10 cellular contexts compared by ENCODE assay signal in genomic region chr5:1497271-1497777, GRCh38. TPM values are rescaled to one million over a fixed set of nuclear protein-coding genes. Genes with fewer than 3 reads are reported as not detected.
DNase-seq lines count a peak whose midpoint lies in the region; ATAC-seq and TF ChIP-seq lines count a peak whose summit lies in the region.
"Had no signal": no experiment of that assay in that cellular context is flagged by ENCODE, and none has a peak within 500 bp of the region (broad histone marks: within the 10 kb centered on the region; RNA-seq: fewer than 3 reads in every experiment).

No MANE protein-coding gene starts in this region.

- H3K9me3 Mint-ChIP-seq in CD4-positive, CD25-positive, alpha-beta regulatory T cell, result no peaks in the 10 kb centered on the region
- no peaks in the 10 kb centered on the region for H3K9me3 Mint-ChIP-seq in activated B cell treated with CpG ODN at 0.5 μM for 24 hours

- H3K27me3 Mint-ChIP-seq in CD4-positive, CD25-positive, alpha-beta regulatory T cell, result no peaks in the 10 kb centered on the region
- H3K27me3 Mint-ChIP-seq in activated B cell treated with CpG ODN at 0.5 μM for 24 hours, result no peaks in the 10 kb centered on the region

- H3K27ac ChIP-seq in CD4-positive, CD25-positive, alpha-beta regulatory T cell (ENCODE audit: insufficient read depth, low read length, poor library complexity, severe bottlenecking), result no peak overlapping the region

- H3K27me3 ChIP-seq in CD4-positive, CD25-positive, alpha-beta regulatory T cell (ENCODE audit: control insufficient read depth, insufficient read depth, low read length), result no peaks in the 10 kb centered on the region

- peak; percentile 10 to 13 for ATAC-seq in CD4-positive, CD25-positive, alpha-beta regulatory T cell (ENCODE audit: low read depth in 2 of 2)
- ATAC-seq in GM19395 (IDR thresholded peaks at IDR 0.05; ENCODE audit: unreplicated experiment) (peak; percentile 26), HG02981 (IDR thresholded peaks at IDR 0.05; ENCODE audit: unreplicated experiment) (peak; percentile 21), activated B cell treated with CpG ODN at 0.5 μM for 24 hours (ENCODE audit: low read depth) (peak; percentile 13)

- DNase-seq in CD4-positive, CD25-positive, alpha-beta regulatory T cell, result no peak
- DNase-seq in activated B cell treated with CpG ODN at 0.5 μM for 24 hours (no peak), NCI-H82 (lab: John Stamatoyannopoulos, UW) (no peak), EL (no peak), GM13976 (ENCODE audit: low spot score) (no peak), NCI-H146 treated with DMSO at 0.1 percent for 48 hours (lab: John Stamatoyannopoulos, UW; ENCODE audit: unreplicated experiment) (no peak)
- DNase-seq: effector CD4-positive, alpha-beta T cell had no signal

- peaks cover 0 to 29% (median 12%) of the 10 kb centered on the region in 4 donors for H3K4me1 Mint-ChIP-seq in CD4-positive, CD25-positive, alpha-beta regulatory T cell
- H3K4me1 Mint-ChIP-seq in activated B cell treated with CpG ODN at 0.5 μM for 24 hours, result peaks cover 98% of the 10 kb centered on the region

- in situ Hi-C loops in GM13976 (cut with MboI; ENCODE audit: low sequenced_read_pairs, unreplicated experiment), result no loop called here

- no peak overlapping the region for H3K4me3 Mint-ChIP-seq in CD4-positive, CD25-positive, alpha-beta regulatory T cell
- H3K4me3 Mint-ChIP-seq in activated B cell treated with CpG ODN at 0.5 μM for 24 hours, result peak overlapping the region; percentile 36

- no peak for TF ChIP-seq CTCF in activated B cell treated with CpG ODN at 0.5 μM for 24 hours (IDR thresholded peaks at IDR 0.05)
- TF ChIP-seq CTCF in GM13976 (IDR thresholded peaks at IDR 0.05; ENCODE audit: borderline replicate concordance, control extremely low read depth, extremely low read depth, insufficient read depth, missing control alignments), result no peak

- CTCF ChIA-PET in activated B cell treated with CpG ODN at 0.5 μM for 24 hours (lab: Charles Lee), result interaction anchor here (0.6 to 0.9 kb wide), 3 partner anchors 8 to 39 kb away, joined by 3 read pairs; no protein-coding TSS in a partner anchor

- peak overlapping the region in 1 of 3 donors; percentile 75 for H3K27ac Mint-ChIP-seq in CD4-positive, CD25-positive, alpha-beta regulatory T cell
- H3K27ac Mint-ChIP-seq in activated B cell treated with CpG ODN at 0.5 μM for 24 hours, result peak overlapping the region; percentile 83

- POLR2A ChIA-PET in activated B cell treated with CpG ODN at 0.5 μM for 24 hours (lab: Charles Lee), result interaction anchor here (0.6 to 10.8 kb wide), 7 partner anchors 8 to 137 kb away, joined by 3 to 941 read pairs (median 8); partner anchors contain the start of gene LPCAT1

- peaks cover 12% of the 10 kb centered on the region for H3K36me3 ChIP-seq in CD4-positive, CD25-positive, alpha-beta regulatory T cell (ENCODE audit: control insufficient read depth, insufficient read depth, low read length)

- H3K4me1 ChIP-seq in CD4-positive, CD25-positive, alpha-beta regulatory T cell (ENCODE audit: control insufficient read depth, insufficient read depth, low read length, poor library complexity, severe bottlenecking), result no peaks in the 10 kb centered on the region

- intact Hi-C loops in activated B cell treated with CpG ODN at 0.5 μM for 24 hours (cut with micrococcal nuclease), result no loop called here

- peaks cover 20% of the 10 kb centered on the region for H3K36me3 Mint-ChIP-seq in CD4-positive, CD25-positive, alpha-beta regulatory T cell
- peaks cover 62% of the 10 kb centered on the region for H3K36me3 Mint-ChIP-seq in activated B cell treated with CpG ODN at 0.5 μM for 24 hours (ENCODE audit: low read depth)

- no peaks in the 10 kb centered on the region for H3K9me3 ChIP-seq in CD4-positive, CD25-positive, alpha-beta regulatory T cell (ENCODE audit: control insufficient read depth in 2 of 2, low read length in 2 of 2)

- no peak overlapping the region for H3K4me3 ChIP-seq in CD4-positive, CD25-positive, alpha-beta regulatory T cell (ENCODE audit: low read depth, low read length)

RNA-seq across cellular contexts. Expression of gene LPCAT1, which starts 26.4 kb away (rescaled TPM):
- total RNA-seq in CD4-positive, CD25-positive, alpha-beta regulatory T cell, result 34.7 TPM
- polyA plus RNA-seq in CD4-positive, CD25-positive, alpha-beta regulatory T cell, result 10 to 100 TPM; 21.4 to 29.6 (median 24.2) TPM
- 246 and 269 TPM in 2 replicates for total RNA-seq in activated B cell treated with CpG ODN at 0.5 μM for 24 hours

RNA-seq across cellular contexts. Expression of gene SLC6A3, which starts 52.1 kb away (rescaled TPM):
- not detected for total RNA-seq in CD4-positive, CD25-positive, alpha-beta regulatory T cell
- under 1 TPM in 1 of 4 donors, not detected in 3; 0.27 TPM for polyA plus RNA-seq in CD4-positive, CD25-positive, alpha-beta regulatory T cell
- total RNA-seq in activated B cell treated with CpG ODN at 0.5 μM for 24 hours, result 1.4 and 2.0 TPM in 2 replicates
- total RNA-seq: osteocyte had no signal
